ENCODE assay signal across 2 cellular contexts in genomic region chr1:212724679-212725078, GRCh38. TPM values are rescaled to one million over a fixed set of nuclear protein-coding genes. Genes with fewer than 3 reads are reported as not detected.
"Had no signal": no experiment of that assay in that cellular context is flagged by ENCODE, and none has a peak within 500 bp of the region (broad histone marks: within the 10 kb centered on the region; RNA-seq: fewer than 3 reads in every experiment).

No MANE protein-coding gene starts in this region.

RNA-seq across cellular contexts. Expression of gene BATF3, which starts 25.0 kb away (rescaled TPM):
- total RNA-seq: epithelial cell of proximal tubule, hepatocyte had no signal
